ENCODE assay signal across 9 cellular contexts in the genomic region with DNA sequence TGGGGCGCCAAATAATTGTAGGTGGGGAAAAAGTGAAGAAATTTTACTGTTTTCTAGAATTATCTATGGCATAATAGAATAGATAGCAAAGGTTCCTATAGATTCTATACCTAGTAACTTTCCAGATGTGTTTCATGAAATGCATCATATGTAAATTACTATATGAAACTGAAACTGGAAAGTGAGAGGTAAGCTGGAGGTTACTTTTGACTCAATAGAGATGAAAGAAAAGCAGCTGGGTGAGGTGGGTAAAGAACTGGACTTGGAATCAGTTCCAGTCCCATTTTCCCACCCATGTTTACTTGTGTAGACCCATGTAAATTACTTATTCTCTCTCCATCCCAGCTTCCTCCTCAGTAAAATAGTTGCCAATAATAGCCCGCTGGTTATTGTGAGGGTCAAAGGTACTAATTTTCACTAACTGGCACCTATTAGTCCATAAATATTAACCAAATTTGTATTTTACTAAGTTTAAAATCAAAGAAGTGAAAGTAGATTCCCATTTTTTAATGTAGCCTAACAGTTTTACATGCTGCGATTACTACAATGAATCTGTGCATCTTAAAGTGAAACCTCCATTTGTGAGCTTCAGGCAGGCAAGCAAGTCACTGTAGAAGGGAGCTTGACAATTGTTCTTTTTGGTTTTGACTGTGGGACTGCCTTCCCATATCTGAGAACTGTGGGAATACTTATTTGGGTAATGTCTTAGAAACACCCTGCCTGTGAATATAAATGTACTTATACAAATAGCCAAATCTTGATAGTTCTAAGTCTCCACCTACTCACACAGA.
DNase-seq lines count a peak whose midpoint lies in the region; ATAC-seq lines count a peak whose summit lies in the region.
"Had no signal": no experiment of that assay in that cellular context is flagged by ENCODE, and none has a peak within 500 bp of the region (broad histone marks: within the 10 kb centered on the region; RNA-seq: fewer than 3 reads in every experiment).

No MANE protein-coding gene starts in this region.

- CTCF ChIA-PET in activated naive CD4-positive, alpha-beta T cell treated with anti-CD3 and anti-CD28 coated beads, Interleukin-2, amount 10 ng/mL, durations not matched to agents 7 days and 5 days (lab: Charles Lee) = interaction anchor here (0.6 kb wide), 1 partner anchor 167 kb away, joined by 3 read pairs; no protein-coding TSS in a partner anchor

- H3K4me1 Mint-ChIP-seq in activated naive CD4-positive, alpha-beta T cell treated with anti-CD3 and anti-CD28 coated beads, Interleukin-2, amount 10 ng/mL, durations not matched to agents 7 days and 5 days = peaks cover 15% of the 10 kb centered on the region
- peaks cover 9 to 13% of the 10 kb centered on the region in 2 donors for H3K4me1 Mint-ChIP-seq in immature natural killer cell

- peak overlapping the region; percentile 74 for H3K4me2 ChIP-seq in skeletal muscle satellite cell (ENCODE audit: low read length)

- no peaks in the 10 kb centered on the region for H3K9me3 ChIP-seq in skeletal muscle satellite cell (replicated peaks; ENCODE audit: low read length)
- H3K9me3 ChIP-seq: HAP-1 had no signal

- H3K9ac ChIP-seq in skeletal muscle satellite cell (ENCODE audit: low read depth, low read length) = peak overlapping the region; percentile 67

- H3K4me3 ChIP-seq in skeletal muscle satellite cell (ENCODE audit: low read length) = peak overlapping the region; percentile 50
- H3K4me3 ChIP-seq: HAP-1 had no signal

- no peak overlapping the region for H3K27ac Mint-ChIP-seq in activated naive CD4-positive, alpha-beta T cell treated with anti-CD3 and anti-CD28 coated beads, Interleukin-2, amount 10 ng/mL, durations not matched to agents 7 days and 5 days
- H3K27ac Mint-ChIP-seq in immature natural killer cell = peak overlapping the region in 1 of 6 donors; percentile 64

- no peak overlapping the region for H3K4me3 Mint-ChIP-seq in activated naive CD4-positive, alpha-beta T cell treated with anti-CD3 and anti-CD28 coated beads, Interleukin-2, amount 10 ng/mL, durations not matched to agents 7 days and 5 days
- H3K4me3 Mint-ChIP-seq in immature natural killer cell = no peak overlapping the region

- peaks cover 37% of the 10 kb centered on the region for H3K4me1 ChIP-seq in skeletal muscle satellite cell (ENCODE audit: control insufficient read depth, insufficient read depth, low read length)
- H3K4me1 ChIP-seq: HAP-1 had no signal

- no peaks in the 10 kb centered on the region for H3K27me3 ChIP-seq in skeletal muscle satellite cell (ENCODE audit: control insufficient read depth, insufficient read depth, low read length)

- H3K9me3 Mint-ChIP-seq in activated naive CD4-positive, alpha-beta T cell treated with anti-CD3 and anti-CD28 coated beads, Interleukin-2, amount 10 ng/mL, durations not matched to agents 7 days and 5 days = no peaks in the 10 kb centered on the region
- no peaks in the 10 kb centered on the region for H3K9me3 Mint-ChIP-seq in immature natural killer cell

- ATAC-seq in activated CD4-positive, CD25-positive, alpha-beta regulatory T cell treated with anti-CD3 and anti-CD28 coated beads, Interleukin-2, amount 50 U/mL, for 24 hours = peak; percentile 70 to 81
- peak; percentile 87 for ATAC-seq in HG02642 (IDR thresholded peaks at IDR 0.05; ENCODE audit: poor library complexity, unreplicated experiment)

- H3K36me3 Mint-ChIP-seq in activated naive CD4-positive, alpha-beta T cell treated with anti-CD3 and anti-CD28 coated beads, Interleukin-2, amount 10 ng/mL, durations not matched to agents 7 days and 5 days = no peaks in the 10 kb centered on the region
- H3K36me3 Mint-ChIP-seq in immature natural killer cell = peaks cover 3 to 5% (median 4%) of the 10 kb centered on the region in 3 donors

- DNase-seq in activated CD4-positive, CD25-positive, alpha-beta regulatory T cell treated with anti-CD3 and anti-CD28 coated beads, Interleukin-2, amount 50 U/mL, for 72 hours = no peak
- DNase-seq in NAMALWA (ENCODE audit: low spot score) = peak; percentile 60
- DNase-seq in NK-92 treated with Interleukin-12 subunit alpha and Interleukin-12 subunit beta, amount 100 ng/mL, for 24 hours (lab: John Stamatoyannopoulos, UW) = no peak
- no peak for DNase-seq in activated naive CD4-positive, alpha-beta T cell treated with anti-CD3 and anti-CD28 coated beads, Interleukin-2, amount 10 ng/mL, durations not matched to agents 7 days and 5 days
- DNase-seq in immature natural killer cell = no peak

- no peaks in the 10 kb centered on the region for H3K36me3 ChIP-seq in skeletal muscle satellite cell (ENCODE audit: insufficient read depth, low read length)
- H3K36me3 ChIP-seq: HAP-1 had no signal

- H3K27me3 Mint-ChIP-seq in activated naive CD4-positive, alpha-beta T cell treated with anti-CD3 and anti-CD28 coated beads, Interleukin-2, amount 10 ng/mL, durations not matched to agents 7 days and 5 days = no peaks in the 10 kb centered on the region
- H3K27me3 Mint-ChIP-seq in immature natural killer cell (ENCODE audit: low read depth in 3 of 3) = peaks cover 0 to 3% (median 3%) of the 10 kb centered on the region in 3 donors
